ENCODE assay signal across 1 cellular context in the genomic region with DNA sequence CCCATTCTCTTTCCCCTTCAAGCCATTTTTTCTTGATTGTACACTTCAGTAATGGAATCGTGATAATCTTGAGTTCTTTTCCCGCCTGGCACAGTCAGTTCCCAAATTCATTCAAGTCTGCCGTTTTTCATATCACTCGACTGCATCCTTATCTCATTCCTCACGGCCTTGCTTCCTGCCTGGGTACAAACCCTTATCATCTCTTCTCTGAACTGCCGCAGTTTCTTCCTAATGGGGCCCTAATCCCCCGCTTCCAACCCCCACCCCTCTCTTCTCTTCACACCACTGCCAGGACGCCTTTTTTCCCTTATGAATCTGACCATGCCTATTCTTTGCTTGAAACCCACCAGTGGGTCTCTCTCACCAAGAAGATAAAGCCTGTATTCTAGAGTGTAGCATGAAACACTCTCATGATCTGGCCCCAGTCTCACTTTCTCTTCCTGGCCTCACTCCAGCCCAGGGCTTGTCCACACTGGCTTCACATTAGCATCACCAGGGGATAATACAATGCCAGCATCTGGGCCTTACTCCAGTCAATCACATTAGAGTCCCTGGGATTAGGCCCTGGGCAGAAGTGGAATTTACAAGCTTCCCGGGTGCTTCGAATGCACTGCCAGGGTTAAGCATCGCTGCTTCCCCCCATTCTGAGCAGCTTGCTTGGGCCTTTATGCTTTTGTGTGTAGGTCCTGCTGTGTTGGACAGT.
TF ChIP-seq lines count a peak whose summit lies in the region.

No MANE protein-coding gene starts in this region.

TF ChIP-seq in K562, 482 proteins besides CTCF, POLR2A, EP300 and RAD21 (continued from another document and continues in another):
- TF ChIP-seq FOXM1 (IDR thresholded peaks at IDR 0.05; ENCODE audit: low read depth) (peak; percentile 35; the same call in 1 of the 2 replicates), FOXM1 (CRISPR knock-in tag; IDR thresholded peaks at IDR 0.05; ENCODE audit: low read depth) (no peak), RBM15 (IDR thresholded peaks at IDR 0.05; ENCODE audit: insufficient read depth, low read length) (no peak), TOE1 (IDR thresholded peaks at IDR 0.05; ENCODE audit: borderline replicate concordance) (no peak; the same call in 1 of the 2 replicates), TOE1 (CRISPR knock-in tag; IDR thresholded peaks at IDR 0.05; ENCODE audit: borderline replicate concordance, low read depth) (no peak), SOX6 (IDR thresholded peaks at IDR 0.05) (0 out of 2 replicates have a peak, but pooled peaks have one; percentile 46), POLR3A (IDR thresholded peaks at IDR 0.05; ENCODE audit: borderline replicate concordance, extremely low read depth, insufficient read depth, insufficient read length) (no peak), CREM (IDR thresholded peaks at IDR 0.05; ENCODE audit: low read depth) (no peak), KDM4B (IDR thresholded peaks at IDR 0.05; ENCODE audit: borderline replicate concordance in 2 of 2, low read depth in 1 of 2) (no peak), NELFE (IDR thresholded peaks at IDR 0.05; ENCODE audit: insufficient read depth, insufficient read length) (no peak), MBD2 (IDR thresholded peaks at IDR 0.05; ENCODE audit: borderline replicate concordance, low read depth) (peak; percentile 33; the same call in 1 of the 2 replicates), MTA2 (IDR thresholded peaks at IDR 0.05; ENCODE audit: low read depth) (peak; percentile 51; the same call in 1 of the 2 replicates), ZNF175 (CRISPR knock-in tag; IDR thresholded peaks at IDR 0.05; ENCODE audit: low read depth) (0 out of 2 replicates have a peak, but pooled peaks have one; percentile 27), CEBPB (tag; IDR thresholded peaks at IDR 0.05) (no peak), ZNF217 (CRISPR knock-in tag; IDR thresholded peaks at IDR 0.05) (no peak), LEF1 (IDR thresholded peaks at IDR 0.05) (peak; percentile 64), HLTF (IDR thresholded peaks at IDR 0.05) (peak; percentile 64; the same call in 1 of the 2 replicates), ILF3 (IDR thresholded peaks at IDR 0.05; ENCODE audit: borderline replicate concordance) (no peak), EP400 (IDR thresholded peaks at IDR 0.05) (0 out of 2 replicates have a peak, but pooled peaks have one; percentile 16), MEF2A (IDR thresholded peaks at IDR 0.05; ENCODE audit: control insufficient read depth, low read depth, low read length) (no peak), GATAD2A (IDR thresholded peaks at IDR 0.05) (0 out of 2 replicates have a peak, but pooled peaks have one; percentile 71), MTA3 (IDR thresholded peaks at IDR 0.05; ENCODE audit: borderline replicate concordance) (0 out of 2 replicates have a peak, but pooled peaks have one; percentile 39), ZNF717 (CRISPR knock-in tag; IDR thresholded peaks at IDR 0.05) (no peak), CBX2 (IDR thresholded peaks at IDR 0.05; ENCODE audit: insufficient read depth, low read length, poor library complexity, severe bottlenecking) (no peak), ZKSCAN1 (IDR thresholded peaks at IDR 0.05; ENCODE audit: low read depth, low read length) (no peak), MTA1 (IDR thresholded peaks at IDR 0.05; ENCODE audit: borderline replicate concordance) (0 out of 2 replicates have a peak, but pooled peaks have one; percentile 36), ZNF12 (CRISPR knock-in tag; IDR thresholded peaks at IDR 0.05) (no peak), XRCC5 (IDR thresholded peaks at IDR 0.05; ENCODE audit: low read depth, low read length) (no peak), HDAC3 (IDR thresholded peaks at IDR 0.05; ENCODE audit: borderline replicate concordance, partially characterized antibody) (no peak), NFE2L1 (tag; IDR thresholded peaks at IDR 0.05; ENCODE audit: borderline replicate concordance, low read depth) (no peak), XRCC4 (IDR thresholded peaks at IDR 0.05; ENCODE audit: extremely low read depth, insufficient read depth, insufficient read length) (no peak), SMARCC2 (IDR thresholded peaks at IDR 0.05; ENCODE audit: low read depth) (no peak; the same call in 1 of the 2 replicates), POLR2G (IDR thresholded peaks at IDR 0.05; ENCODE audit: low read depth, low read length) (no peak), ZNF77 (CRISPR knock-in tag; IDR thresholded peaks at IDR 0.05) (no peak), NR2C1 (IDR thresholded peaks at IDR 0.05) (no peak), NR2C1 (tag; IDR thresholded peaks at IDR 0.05) (no peak), SPI1 (IDR thresholded peaks at IDR 0.05; ENCODE audit: borderline replicate concordance, low read depth, low read length) (no peak), CBX1 (IDR thresholded peaks at IDR 0.05; ENCODE audit: low read depth) (no peak), ZNF431 (CRISPR knock-in tag; IDR thresholded peaks at IDR 0.05) (no peak), POLR2AphosphoS5 (IDR thresholded peaks at IDR 0.05; ENCODE audit: control insufficient read depth, insufficient read depth, low read depth, low read length) (no peak), TEAD4 (IDR thresholded peaks at IDR 0.05; ENCODE audit: low read length) (peak; percentile 60; the same call in 1 of the 2 replicates), TEAD4 (CRISPR knock-in tag; IDR thresholded peaks at IDR 0.05; ENCODE audit: borderline replicate concordance) (no peak), ZFP30 (CRISPR knock-in tag; IDR thresholded peaks at IDR 0.05; ENCODE audit: borderline replicate concordance) (no peak), ZNF583 (CRISPR knock-in tag; IDR thresholded peaks at IDR 0.05) (no peak), DACH1 (IDR thresholded peaks at IDR 0.05; ENCODE audit: partially characterized antibody) (peak; percentile 48), ZNF324 (CRISPR knock-in tag; IDR thresholded peaks at IDR 0.05) (no peak), DPF2 (IDR thresholded peaks at IDR 0.05) (peak; percentile 90), OTX1 (CRISPR knock-in tag; IDR thresholded peaks at IDR 0.05) (peak; percentile 45; the same call in 1 of the 2 replicates), ZNF589 (CRISPR knock-in tag; IDR thresholded peaks at IDR 0.05; ENCODE audit: low read depth) (no peak)
- TF ChIP-seq, protein P1, sequence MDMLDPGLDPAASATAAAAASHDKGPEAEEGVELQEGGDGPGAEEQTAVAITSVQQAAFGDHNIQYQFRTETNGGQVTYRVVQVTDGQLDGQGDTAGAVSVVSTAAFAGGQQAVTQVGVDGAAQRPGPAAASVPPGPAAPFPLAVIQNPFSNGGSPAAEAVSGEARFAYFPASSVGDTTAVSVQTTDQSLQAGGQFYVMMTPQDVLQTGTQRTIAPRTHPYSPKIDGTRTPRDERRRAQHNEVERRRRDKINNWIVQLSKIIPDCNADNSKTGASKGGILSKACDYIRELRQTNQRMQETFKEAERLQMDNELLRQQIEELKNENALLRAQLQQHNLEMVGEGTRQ (CRISPR knock-in tag; IDR thresholded peaks at IDR 0.05): no peak
- TF ChIP-seq, protein P2, sequence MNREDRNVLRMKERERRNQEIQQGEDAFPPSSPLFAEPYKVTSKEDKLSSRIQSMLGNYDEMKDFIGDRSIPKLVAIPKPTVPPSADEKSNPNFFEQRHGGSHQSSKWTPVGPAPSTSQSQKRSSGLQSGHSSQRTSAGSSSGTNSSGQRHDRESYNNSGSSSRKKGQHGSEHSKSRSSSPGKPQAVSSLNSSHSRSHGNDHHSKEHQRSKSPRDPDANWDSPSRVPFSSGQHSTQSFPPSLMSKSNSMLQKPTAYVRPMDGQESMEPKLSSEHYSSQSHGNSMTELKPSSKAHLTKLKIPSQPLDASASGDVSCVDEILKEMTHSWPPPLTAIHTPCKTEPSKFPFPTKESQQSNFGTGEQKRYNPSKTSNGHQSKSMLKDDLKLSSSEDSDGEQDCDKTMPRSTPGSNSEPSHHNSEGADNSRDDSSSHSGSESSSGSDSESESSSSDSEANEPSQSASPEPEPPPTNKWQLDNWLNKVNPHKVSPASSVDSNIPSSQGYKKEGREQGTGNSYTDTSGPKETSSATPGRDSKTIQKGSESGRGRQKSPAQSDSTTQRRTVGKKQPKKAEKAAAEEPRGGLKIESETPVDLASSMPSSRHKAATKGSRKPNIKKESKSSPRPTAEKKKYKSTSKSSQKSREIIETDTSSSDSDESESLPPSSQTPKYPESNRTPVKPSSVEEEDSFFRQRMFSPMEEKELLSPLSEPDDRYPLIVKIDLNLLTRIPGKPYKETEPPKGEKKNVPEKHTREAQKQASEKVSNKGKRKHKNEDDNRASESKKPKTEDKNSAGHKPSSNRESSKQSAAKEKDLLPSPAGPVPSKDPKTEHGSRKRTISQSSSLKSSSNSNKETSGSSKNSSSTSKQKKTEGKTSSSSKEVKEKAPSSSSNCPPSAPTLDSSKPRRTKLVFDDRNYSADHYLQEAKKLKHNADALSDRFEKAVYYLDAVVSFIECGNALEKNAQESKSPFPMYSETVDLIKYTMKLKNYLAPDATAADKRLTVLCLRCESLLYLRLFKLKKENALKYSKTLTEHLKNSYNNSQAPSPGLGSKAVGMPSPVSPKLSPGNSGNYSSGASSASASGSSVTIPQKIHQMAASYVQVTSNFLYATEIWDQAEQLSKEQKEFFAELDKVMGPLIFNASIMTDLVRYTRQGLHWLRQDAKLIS (CRISPR knock-in tag; IDR thresholded peaks at IDR 0.05): no peak
- TF ChIP-seq, protein P3, sequence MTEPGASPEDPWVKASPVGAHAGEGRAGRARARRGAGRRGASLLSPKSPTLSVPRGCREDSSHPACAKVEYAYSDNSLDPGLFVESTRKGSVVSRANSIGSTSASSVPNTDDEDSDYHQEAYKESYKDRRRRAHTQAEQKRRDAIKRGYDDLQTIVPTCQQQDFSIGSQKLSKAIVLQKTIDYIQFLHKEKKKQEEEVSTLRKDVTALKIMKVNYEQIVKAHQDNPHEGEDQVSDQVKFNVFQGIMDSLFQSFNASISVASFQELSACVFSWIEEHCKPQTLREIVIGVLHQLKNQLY (CRISPR knock-in tag; conservative IDR thresholded peaks at IDR 0.05): no peak
- TF ChIP-seq, protein P4, sequence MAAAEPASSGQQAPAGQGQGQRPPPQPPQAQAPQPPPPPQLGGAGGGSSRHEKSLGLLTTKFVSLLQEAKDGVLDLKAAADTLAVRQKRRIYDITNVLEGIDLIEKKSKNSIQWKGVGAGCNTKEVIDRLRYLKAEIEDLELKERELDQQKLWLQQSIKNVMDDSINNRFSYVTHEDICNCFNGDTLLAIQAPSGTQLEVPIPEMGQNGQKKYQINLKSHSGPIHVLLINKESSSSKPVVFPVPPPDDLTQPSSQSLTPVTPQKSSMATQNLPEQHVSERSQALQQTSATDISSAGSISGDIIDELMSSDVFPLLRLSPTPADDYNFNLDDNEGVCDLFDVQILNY (CRISPR knock-in tag; IDR thresholded peaks at IDR 0.05): no peak
- TF ChIP-seq, protein P5, sequence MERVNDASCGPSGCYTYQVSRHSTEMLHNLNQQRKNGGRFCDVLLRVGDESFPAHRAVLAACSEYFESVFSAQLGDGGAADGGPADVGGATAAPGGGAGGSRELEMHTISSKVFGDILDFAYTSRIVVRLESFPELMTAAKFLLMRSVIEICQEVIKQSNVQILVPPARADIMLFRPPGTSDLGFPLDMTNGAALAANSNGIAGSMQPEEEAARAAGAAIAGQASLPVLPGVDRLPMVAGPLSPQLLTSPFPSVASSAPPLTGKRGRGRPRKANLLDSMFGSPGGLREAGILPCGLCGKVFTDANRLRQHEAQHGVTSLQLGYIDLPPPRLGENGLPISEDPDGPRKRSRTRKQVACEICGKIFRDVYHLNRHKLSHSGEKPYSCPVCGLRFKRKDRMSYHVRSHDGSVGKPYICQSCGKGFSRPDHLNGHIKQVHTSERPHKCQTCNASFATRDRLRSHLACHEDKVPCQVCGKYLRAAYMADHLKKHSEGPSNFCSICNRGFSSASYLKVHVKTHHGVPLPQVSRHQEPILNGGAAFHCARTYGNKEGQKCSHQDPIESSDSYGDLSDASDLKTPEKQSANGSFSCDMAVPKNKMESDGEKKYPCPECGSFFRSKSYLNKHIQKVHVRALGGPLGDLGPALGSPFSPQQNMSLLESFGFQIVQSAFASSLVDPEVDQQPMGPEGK (CRISPR knock-in tag; IDR thresholded peaks at IDR 0.05; ENCODE audit: borderline replicate concordance): no peak
- TF ChIP-seq, protein P6, sequence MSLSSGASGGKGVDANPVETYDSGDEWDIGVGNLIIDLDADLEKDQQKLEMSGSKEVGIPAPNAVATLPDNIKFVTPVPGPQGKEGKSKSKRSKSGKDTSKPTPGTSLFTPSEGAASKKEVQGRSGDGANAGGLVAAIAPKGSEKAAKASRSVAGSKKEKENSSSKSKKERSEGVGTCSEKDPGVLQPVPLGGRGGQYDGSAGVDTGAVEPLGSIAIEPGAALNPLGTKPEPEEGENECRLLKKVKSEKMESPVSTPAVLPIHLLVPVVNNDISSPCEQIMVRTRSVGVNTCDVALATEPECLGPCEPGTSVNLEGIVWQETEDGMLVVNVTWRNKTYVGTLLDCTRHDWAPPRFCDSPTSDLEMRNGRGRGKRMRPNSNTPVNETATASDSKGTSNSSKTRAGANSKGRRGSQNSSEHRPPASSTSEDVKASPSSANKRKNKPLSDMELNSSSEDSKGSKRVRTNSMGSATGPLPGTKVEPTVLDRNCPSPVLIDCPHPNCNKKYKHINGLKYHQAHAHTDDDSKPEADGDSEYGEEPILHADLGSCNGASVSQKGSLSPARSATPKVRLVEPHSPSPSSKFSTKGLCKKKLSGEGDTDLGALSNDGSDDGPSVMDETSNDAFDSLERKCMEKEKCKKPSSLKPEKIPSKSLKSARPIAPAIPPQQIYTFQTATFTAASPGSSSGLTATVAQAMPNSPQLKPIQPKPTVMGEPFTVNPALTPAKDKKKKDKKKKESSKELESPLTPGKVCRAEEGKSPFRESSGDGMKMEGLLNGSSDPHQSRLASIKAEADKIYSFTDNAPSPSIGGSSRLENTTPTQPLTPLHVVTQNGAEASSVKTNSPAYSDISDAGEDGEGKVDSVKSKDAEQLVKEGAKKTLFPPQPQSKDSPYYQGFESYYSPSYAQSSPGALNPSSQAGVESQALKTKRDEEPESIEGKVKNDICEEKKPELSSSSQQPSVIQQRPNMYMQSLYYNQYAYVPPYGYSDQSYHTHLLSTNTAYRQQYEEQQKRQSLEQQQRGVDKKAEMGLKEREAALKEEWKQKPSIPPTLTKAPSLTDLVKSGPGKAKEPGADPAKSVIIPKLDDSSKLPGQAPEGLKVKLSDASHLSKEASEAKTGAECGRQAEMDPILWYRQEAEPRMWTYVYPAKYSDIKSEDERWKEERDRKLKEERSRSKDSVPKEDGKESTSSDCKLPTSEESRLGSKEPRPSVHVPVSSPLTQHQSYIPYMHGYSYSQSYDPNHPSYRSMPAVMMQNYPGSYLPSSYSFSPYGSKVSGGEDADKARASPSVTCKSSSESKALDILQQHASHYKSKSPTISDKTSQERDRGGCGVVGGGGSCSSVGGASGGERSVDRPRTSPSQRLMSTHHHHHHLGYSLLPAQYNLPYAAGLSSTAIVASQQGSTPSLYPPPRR (CRISPR knock-in tag; IDR thresholded peaks at IDR 0.05; ENCODE audit: borderline replicate concordance): no peak
- TF ChIP-seq, protein P7, sequence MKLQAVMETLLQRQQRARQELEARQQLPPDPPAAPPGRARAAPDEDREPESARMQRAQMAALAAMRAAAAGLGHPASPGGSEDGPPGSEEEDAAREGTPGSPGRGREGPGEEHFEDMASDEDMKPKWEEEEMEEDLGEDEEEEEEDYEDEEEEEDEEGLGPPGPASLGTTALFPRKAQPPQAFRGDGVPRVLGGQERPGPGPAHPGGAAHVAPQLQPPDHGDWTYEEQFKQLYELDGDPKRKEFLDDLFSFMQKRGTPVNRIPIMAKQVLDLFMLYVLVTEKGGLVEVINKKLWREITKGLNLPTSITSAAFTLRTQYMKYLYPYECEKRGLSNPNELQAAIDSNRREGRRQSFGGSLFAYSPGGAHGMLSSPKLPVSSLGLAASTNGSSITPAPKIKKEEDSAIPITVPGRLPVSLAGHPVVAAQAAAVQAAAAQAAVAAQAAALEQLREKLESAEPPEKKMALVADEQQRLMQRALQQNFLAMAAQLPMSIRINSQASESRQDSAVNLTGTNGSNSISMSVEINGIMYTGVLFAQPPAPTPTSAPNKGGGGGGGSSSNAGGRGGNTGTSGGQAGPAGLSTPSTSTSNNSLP (IDR thresholded peaks at IDR 0.05; ENCODE audit: borderline replicate concordance, low read depth, low read length): no peak
